16 cellular contexts compared by ENCODE assay signal in the genomic region with DNA sequence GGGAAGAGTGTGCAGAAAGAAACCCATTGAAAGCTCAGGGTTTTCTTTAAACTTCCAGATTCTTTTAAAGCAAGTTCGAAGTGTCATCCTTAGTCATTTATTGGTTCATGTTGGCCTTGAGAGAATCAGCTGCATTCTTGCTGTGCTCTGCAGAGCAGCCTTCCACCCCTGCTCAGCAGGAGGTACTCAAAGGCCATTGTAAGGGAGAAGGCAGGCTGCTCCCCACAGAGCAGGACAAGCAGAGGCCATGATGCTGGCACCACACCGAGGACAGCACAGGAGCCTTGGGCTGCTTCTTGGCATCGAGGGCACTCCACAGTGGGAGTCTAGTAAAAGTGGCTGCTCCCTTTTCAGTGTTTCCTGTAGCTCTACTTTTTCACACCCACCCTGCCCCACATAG. TPM values are rescaled to one million over a fixed set of nuclear protein-coding genes. Genes with fewer than 3 reads are reported as not detected.
DNase-seq lines count a peak whose midpoint lies in the region; ATAC-seq and TF ChIP-seq lines count a peak whose summit lies in the region.
"Had no signal": no experiment of that assay in that cellular context is flagged by ENCODE, and none has a peak within 500 bp of the region (broad histone marks: within the 10 kb centered on the region; RNA-seq: fewer than 3 reads in every experiment).

No MANE protein-coding gene starts in this region.

- TF ChIP-seq EP300 in Ishikawa (IDR thresholded peaks at IDR 0.05; ENCODE audit: borderline replicate concordance) (peak; percentile 60; the same call in 1 of the 2 replicates), esophagus muscularis mucosa (IDR thresholded peaks at IDR 0.05) (no peak)

- H3K36me3 ChIP-seq in esophagus muscularis mucosa: peaks cover 38 to 100% (median 77%) of the 10 kb centered on the region in 4 donors

- peak overlapping the region in 3 of 4 donors; percentile 87 to 94 (median 91) for H3K27ac ChIP-seq in esophagus muscularis mucosa (replicated peaks in 1 of 4)

- H3K9me3 ChIP-seq in esophagus muscularis mucosa: no peaks in the 10 kb centered on the region

- no peaks in the 10 kb centered on the region for H3K27me3 Mint-ChIP-seq in osteocyte (ENCODE audit: unreplicated experiment)
- no peaks in the 10 kb centered on the region for H3K27me3 Mint-ChIP-seq in activated naive CD8-positive, alpha-beta T cell treated with anti-CD3 and anti-CD28 coated beads, Interleukin-2, amount 50 U/mL, for 24 hours

- no peak overlapping the region for H3K4me3 ChIP-seq in AG10803 (ENCODE audit: low read length)
- no peak overlapping the region for H3K4me3 ChIP-seq in esophagus muscularis mucosa

- H3K4me1 Mint-ChIP-seq in osteocyte (ENCODE audit: unreplicated experiment): peaks cover 68% of the 10 kb centered on the region
- no peaks in the 10 kb centered on the region for H3K4me1 Mint-ChIP-seq in activated naive CD8-positive, alpha-beta T cell treated with anti-CD3 and anti-CD28 coated beads, Interleukin-2, amount 50 U/mL, for 24 hours

- TF ChIP-seq CTCF in AG10803 (conservative IDR thresholded peaks at IDR 0.05; ENCODE audit: low read length) (no peak), esophagus muscularis mucosa (IDR thresholded peaks at IDR 0.05) (no peak), osteocyte (IDR thresholded peaks at IDR 0.05) (no peak)

- H3K27ac Mint-ChIP-seq in osteocyte (ENCODE audit: unreplicated experiment): peak overlapping the region; percentile 99
- no peak overlapping the region for H3K27ac Mint-ChIP-seq in activated naive CD8-positive, alpha-beta T cell treated with anti-CD3 and anti-CD28 coated beads, Interleukin-2, amount 50 U/mL, for 24 hours
- H3K27ac Mint-ChIP-seq: activated naive CD4-positive, alpha-beta T cell treated with anti-CD3 and anti-CD28 coated beads for 36 hours had no signal

- peaks cover 50 to 87% (median 69%) of the 10 kb centered on the region in 4 donors for H3K4me1 ChIP-seq in esophagus muscularis mucosa

- 79% methylated on average over 3 of the region's 3 CpGs for WGBS in esophagus muscularis mucosa

- peaks cover 30% of the 10 kb centered on the region for H3K36me3 Mint-ChIP-seq in osteocyte (ENCODE audit: unreplicated experiment)
- peaks cover 58% of the 10 kb centered on the region for H3K36me3 Mint-ChIP-seq in activated naive CD8-positive, alpha-beta T cell treated with anti-CD3 and anti-CD28 coated beads, Interleukin-2, amount 50 U/mL, for 24 hours (ENCODE audit: low read depth)

- no peak for ATAC-seq in HG03159 (IDR thresholded peaks at IDR 0.05; ENCODE audit: unreplicated experiment)
- no peak for ATAC-seq in activated naive CD8-positive, alpha-beta T cell treated with anti-CD3 and anti-CD28 coated beads, Interleukin-2, amount 50 U/mL, for 24 hours
- ATAC-seq in HG03571 (IDR thresholded peaks at IDR 0.05; ENCODE audit: unreplicated experiment): no peak

- no peak for TF ChIP-seq POLR2A in esophagus muscularis mucosa (IDR thresholded peaks at IDR 0.05; ENCODE audit: low read depth)

- H3K27me3 ChIP-seq in esophagus muscularis mucosa: no peaks in the 10 kb centered on the region

- H3K9me3 Mint-ChIP-seq in osteocyte (ENCODE audit: unreplicated experiment): no peaks in the 10 kb centered on the region
- no peaks in the 10 kb centered on the region for H3K9me3 Mint-ChIP-seq in activated naive CD8-positive, alpha-beta T cell treated with anti-CD3 and anti-CD28 coated beads, Interleukin-2, amount 50 U/mL, for 24 hours
- H3K9me3 Mint-ChIP-seq: activated naive CD4-positive, alpha-beta T cell treated with anti-CD3 and anti-CD28 coated beads for 36 hours had no signal

- peak; percentile 16 for DNase-seq in AG10803 (ENCODE audit: low read depth)
- no peak for DNase-seq in esophagus muscularis mucosa (ENCODE audit: extremely low spot score)
- no peak for DNase-seq in osteocyte (ENCODE audit: extremely low spot score, unreplicated experiment)
- DNase-seq in activated naive CD8-positive, alpha-beta T cell treated with anti-CD3 and anti-CD28 coated beads, Interleukin-2, amount 50 U/mL, for 24 hours: no peak
- no peak for DNase-seq in head of caudate nucleus
- DNase-seq: activated naive CD4-positive, alpha-beta T cell treated with anti-CD3 and anti-CD28 coated beads for 36 hours; cerebellar nuclear complex; DMS153; erythroblast; NCI-H1092; NCI-H226; occipital lobe; small intestine had no signal

- peak overlapping the region; percentile 23 for H3K4me3 Mint-ChIP-seq in osteocyte (ENCODE audit: unreplicated experiment)
- H3K4me3 Mint-ChIP-seq in activated naive CD8-positive, alpha-beta T cell treated with anti-CD3 and anti-CD28 coated beads, Interleukin-2, amount 50 U/mL, for 24 hours: no peak overlapping the region
- H3K4me3 Mint-ChIP-seq: activated naive CD4-positive, alpha-beta T cell treated with anti-CD3 and anti-CD28 coated beads for 36 hours had no signal

- TF ChIP-seq RAD21 in Ishikawa (IDR thresholded peaks at IDR 0.05; ENCODE audit: low read depth): no peak

- intact Hi-C loops in esophagus muscularis mucosa (cut with DNase I) (no loop called here), head of caudate nucleus (cut with DNase I) (loop anchor here (5.0 kb wide), 1 partner anchor 33 kb away; no protein-coding TSS in a partner anchor)

TF ChIP-seq in Ishikawa, 13 proteins besides CTCF, POLR2A, EP300 and RAD21:
- TF ChIP-seq CREB1 (IDR thresholded peaks at IDR 0.05; ENCODE audit: low read depth) (no peak), FOXM1 (IDR thresholded peaks at IDR 0.05; ENCODE audit: borderline replicate concordance, low read depth) (no peak; the same call in 1 of the 2 replicates), TEAD4 (IDR thresholded peaks at IDR 0.05) (peak; percentile 83), NFIC (IDR thresholded peaks at IDR 0.05) (peak; percentile 73), EGR1 (IDR thresholded peaks at IDR 0.05) (no peak), YY1 (IDR thresholded peaks at IDR 0.05; ENCODE audit: low read depth) (peak; percentile 83), TCF12 (IDR thresholded peaks at IDR 0.05; ENCODE audit: low read depth) (0 out of 2 replicates have a peak, but pooled peaks have one; percentile 32), TAF1 (IDR thresholded peaks at IDR 0.05; ENCODE audit: low read depth) (no peak), CEBPB (IDR thresholded peaks at IDR 0.05) (no peak), ZBTB7A (IDR thresholded peaks at IDR 0.05; ENCODE audit: low read depth) (no peak)
- TF ChIP-seq, protein P1, sequence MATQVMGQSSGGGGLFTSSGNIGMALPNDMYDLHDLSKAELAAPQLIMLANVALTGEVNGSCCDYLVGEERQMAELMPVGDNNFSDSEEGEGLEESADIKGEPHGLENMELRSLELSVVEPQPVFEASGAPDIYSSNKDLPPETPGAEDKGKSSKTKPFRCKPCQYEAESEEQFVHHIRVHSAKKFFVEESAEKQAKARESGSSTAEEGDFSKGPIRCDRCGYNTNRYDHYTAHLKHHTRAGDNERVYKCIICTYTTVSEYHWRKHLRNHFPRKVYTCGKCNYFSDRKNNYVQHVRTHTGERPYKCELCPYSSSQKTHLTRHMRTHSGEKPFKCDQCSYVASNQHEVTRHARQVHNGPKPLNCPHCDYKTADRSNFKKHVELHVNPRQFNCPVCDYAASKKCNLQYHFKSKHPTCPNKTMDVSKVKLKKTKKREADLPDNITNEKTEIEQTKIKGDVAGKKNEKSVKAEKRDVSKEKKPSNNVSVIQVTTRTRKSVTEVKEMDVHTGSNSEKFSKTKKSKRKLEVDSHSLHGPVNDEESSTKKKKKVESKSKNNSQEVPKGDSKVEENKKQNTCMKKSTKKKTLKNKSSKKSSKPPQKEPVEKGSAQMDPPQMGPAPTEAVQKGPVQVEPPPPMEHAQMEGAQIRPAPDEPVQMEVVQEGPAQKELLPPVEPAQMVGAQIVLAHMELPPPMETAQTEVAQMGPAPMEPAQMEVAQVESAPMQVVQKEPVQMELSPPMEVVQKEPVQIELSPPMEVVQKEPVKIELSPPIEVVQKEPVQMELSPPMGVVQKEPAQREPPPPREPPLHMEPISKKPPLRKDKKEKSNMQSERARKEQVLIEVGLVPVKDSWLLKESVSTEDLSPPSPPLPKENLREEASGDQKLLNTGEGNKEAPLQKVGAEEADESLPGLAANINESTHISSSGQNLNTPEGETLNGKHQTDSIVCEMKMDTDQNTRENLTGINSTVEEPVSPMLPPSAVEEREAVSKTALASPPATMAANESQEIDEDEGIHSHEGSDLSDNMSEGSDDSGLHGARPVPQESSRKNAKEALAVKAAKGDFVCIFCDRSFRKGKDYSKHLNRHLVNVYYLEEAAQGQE (IDR thresholded peaks at IDR 0.05; ENCODE audit: low read depth): no peak
- TF ChIP-seq, protein P2, sequence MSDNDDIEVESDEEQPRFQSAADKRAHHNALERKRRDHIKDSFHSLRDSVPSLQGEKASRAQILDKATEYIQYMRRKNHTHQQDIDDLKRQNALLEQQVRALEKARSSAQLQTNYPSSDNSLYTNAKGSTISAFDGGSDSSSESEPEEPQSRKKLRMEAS (IDR thresholded peaks at IDR 0.05): peak; percentile 85
- TF ChIP-seq, protein P3, sequence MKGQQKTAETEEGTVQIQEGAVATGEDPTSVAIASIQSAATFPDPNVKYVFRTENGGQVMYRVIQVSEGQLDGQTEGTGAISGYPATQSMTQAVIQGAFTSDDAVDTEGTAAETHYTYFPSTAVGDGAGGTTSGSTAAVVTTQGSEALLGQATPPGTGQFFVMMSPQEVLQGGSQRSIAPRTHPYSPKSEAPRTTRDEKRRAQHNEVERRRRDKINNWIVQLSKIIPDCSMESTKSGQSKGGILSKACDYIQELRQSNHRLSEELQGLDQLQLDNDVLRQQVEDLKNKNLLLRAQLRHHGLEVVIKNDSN (IDR thresholded peaks at IDR 0.05): 0 out of 2 replicates have a peak, but pooled peaks have one; percentile 26

RNA-seq across cellular contexts. Expression of a gene that starts 29.6 kb away (rescaled TPM):
- total RNA-seq in esophagus muscularis mucosa: 10 to 100 TPM; 58.5 to 79.3 (median 65.1) TPM
- 92.4 and 97.9 TPM in 2 replicates for total RNA-seq in osteocyte

RNA-seq across cellular contexts. Expression of a gene that starts 39.3 kb away (rescaled TPM):
- total RNA-seq in esophagus muscularis mucosa (10 to 100 TPM; 50.3 to 68.8 (median 57.9) TPM), osteocyte (41.3 and 42.2 TPM in 2 replicates)

RNA-seq across cellular contexts. Expression of a gene that starts 41.6 kb away (rescaled TPM):
- total RNA-seq in esophagus muscularis mucosa: 100 to 1,000 TPM in 2 of 4 donors, 10 to 100 TPM in 2; 49.4 to 154 (median 106) TPM
- 92.3 and 111 TPM in 2 replicates for total RNA-seq in osteocyte

RNA-seq across cellular contexts. Expression of a gene that starts 44.8 kb away (rescaled TPM):
- 10 to 100 TPM; 20.9 to 34.8 (median 23.5) TPM for total RNA-seq in esophagus muscularis mucosa
- total RNA-seq in osteocyte: 8.1 and 10.6 TPM in 2 replicates

RNA-seq across cellular contexts. Expression of a gene that starts 57.6 kb away (rescaled TPM):
- total RNA-seq in esophagus muscularis mucosa (10 to 100 TPM; 32.1 to 58.2 (median 45.3) TPM), osteocyte (42.0 and 44.5 TPM in 2 replicates)
